ENCODE assay signal across 1 cellular context in the genomic region with DNA sequence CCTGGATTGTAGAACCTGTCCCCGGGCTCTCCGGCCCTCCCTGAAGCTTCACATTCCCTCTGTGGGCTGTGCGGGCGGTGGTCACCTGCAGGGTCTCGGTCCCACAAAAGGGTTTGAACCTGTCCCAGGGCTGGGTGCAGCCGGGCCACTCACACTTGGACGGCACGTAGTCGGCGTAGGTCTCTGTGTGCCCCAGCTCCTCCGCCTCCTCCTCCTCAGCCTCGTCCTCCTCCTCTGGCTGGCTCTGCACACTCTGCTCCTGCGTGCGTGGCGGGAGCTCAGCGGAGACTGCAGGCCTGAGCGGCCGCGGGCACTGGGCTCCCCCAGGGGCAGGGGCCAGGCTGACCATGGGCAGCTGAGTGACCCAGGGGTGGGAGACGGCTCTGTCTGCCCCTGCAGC.
TF ChIP-seq lines count a peak whose summit lies in the region.

No MANE protein-coding gene starts in this region.

TF ChIP-seq in WTC11, 78 proteins besides CTCF, POLR2A, EP300 and RAD21 (continued from another document):
- TF ChIP-seq ZBTB21 (CRISPR knock-in tag; IDR thresholded peaks at IDR 0.05; ENCODE audit: borderline replicate concordance): no peak
- TF ChIP-seq, protein P1, sequence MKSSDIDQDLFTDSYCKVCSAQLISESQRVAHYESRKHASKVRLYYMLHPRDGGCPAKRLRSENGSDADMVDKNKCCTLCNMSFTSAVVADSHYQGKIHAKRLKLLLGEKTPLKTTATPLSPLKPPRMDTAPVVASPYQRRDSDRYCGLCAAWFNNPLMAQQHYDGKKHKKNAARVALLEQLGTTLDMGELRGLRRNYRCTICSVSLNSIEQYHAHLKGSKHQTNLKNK (CRISPR knock-in tag; IDR thresholded peaks at IDR 0.05): no peak
- no peak for TF ChIP-seq KAT7 (CRISPR knock-in tag; IDR thresholded peaks at IDR 0.05; ENCODE audit: borderline replicate concordance)
- TF ChIP-seq FOXP1 (CRISPR knock-in tag; IDR thresholded peaks at IDR 0.05; ENCODE audit: borderline replicate concordance): no peak
- no peak for TF ChIP-seq TCF7 (CRISPR knock-in tag; IDR thresholded peaks at IDR 0.05; ENCODE audit: low read depth)
- TF ChIP-seq, protein P2, sequence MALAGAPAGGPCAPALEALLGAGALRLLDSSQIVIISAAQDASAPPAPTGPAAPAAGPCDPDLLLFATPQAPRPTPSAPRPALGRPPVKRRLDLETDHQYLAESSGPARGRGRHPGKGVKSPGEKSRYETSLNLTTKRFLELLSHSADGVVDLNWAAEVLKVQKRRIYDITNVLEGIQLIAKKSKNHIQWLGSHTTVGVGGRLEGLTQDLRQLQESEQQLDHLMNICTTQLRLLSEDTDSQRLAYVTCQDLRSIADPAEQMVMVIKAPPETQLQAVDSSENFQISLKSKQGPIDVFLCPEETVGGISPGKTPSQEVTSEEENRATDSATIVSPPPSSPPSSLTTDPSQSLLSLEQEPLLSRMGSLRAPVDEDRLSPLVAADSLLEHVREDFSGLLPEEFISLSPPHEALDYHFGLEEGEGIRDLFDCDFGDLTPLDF (CRISPR knock-in tag; IDR thresholded peaks at IDR 0.05): no peak
- TF ChIP-seq TEAD1 (CRISPR knock-in tag; IDR thresholded peaks at IDR 0.05): no peak
- TF ChIP-seq MXD4 (CRISPR knock-in tag; IDR thresholded peaks at IDR 0.05; ENCODE audit: borderline replicate concordance): no peak
- TF ChIP-seq ZNF121 (CRISPR knock-in tag; IDR thresholded peaks at IDR 0.05): no peak
- TF ChIP-seq, protein P3, sequence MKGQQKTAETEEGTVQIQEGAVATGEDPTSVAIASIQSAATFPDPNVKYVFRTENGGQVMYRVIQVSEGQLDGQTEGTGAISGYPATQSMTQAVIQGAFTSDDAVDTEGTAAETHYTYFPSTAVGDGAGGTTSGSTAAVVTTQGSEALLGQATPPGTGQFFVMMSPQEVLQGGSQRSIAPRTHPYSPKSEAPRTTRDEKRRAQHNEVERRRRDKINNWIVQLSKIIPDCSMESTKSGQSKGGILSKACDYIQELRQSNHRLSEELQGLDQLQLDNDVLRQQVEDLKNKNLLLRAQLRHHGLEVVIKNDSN (CRISPR knock-in tag; IDR thresholded peaks at IDR 0.05): no peak
- TF ChIP-seq, protein P4, sequence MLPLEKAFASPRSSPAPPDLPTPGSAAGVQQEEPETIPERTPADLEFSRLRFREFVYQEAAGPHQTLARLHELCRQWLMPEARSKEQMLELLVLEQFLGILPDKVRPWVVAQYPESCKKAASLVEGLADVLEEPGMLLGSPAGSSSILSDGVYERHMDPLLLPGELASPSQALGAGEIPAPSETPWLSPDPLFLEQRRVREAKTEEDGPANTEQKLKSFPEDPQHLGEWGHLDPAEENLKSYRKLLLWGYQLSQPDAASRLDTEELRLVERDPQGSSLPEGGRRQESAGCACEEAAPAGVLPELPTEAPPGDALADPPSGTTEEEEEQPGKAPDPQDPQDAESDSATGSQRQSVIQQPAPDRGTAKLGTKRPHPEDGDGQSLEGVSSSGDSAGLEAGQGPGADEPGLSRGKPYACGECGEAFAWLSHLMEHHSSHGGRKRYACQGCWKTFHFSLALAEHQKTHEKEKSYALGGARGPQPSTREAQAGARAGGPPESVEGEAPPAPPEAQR (CRISPR knock-in tag; IDR thresholded peaks at IDR 0.05): no peak
- TF ChIP-seq, protein P5, sequence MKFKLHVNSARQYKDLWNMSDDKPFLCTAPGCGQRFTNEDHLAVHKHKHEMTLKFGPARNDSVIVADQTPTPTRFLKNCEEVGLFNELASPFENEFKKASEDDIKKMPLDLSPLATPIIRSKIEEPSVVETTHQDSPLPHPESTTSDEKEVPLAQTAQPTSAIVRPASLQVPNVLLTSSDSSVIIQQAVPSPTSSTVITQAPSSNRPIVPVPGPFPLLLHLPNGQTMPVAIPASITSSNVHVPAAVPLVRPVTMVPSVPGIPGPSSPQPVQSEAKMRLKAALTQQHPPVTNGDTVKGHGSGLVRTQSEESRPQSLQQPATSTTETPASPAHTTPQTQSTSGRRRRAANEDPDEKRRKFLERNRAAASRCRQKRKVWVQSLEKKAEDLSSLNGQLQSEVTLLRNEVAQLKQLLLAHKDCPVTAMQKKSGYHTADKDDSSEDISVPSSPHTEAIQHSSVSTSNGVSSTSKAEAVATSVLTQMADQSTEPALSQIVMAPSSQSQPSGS (CRISPR knock-in tag; IDR thresholded peaks at IDR 0.05; ENCODE audit: borderline replicate concordance, low read depth): no peak
- TF ChIP-seq SMAD4 (CRISPR knock-in tag; IDR thresholded peaks at IDR 0.05): no peak
- TF ChIP-seq, protein P6, sequence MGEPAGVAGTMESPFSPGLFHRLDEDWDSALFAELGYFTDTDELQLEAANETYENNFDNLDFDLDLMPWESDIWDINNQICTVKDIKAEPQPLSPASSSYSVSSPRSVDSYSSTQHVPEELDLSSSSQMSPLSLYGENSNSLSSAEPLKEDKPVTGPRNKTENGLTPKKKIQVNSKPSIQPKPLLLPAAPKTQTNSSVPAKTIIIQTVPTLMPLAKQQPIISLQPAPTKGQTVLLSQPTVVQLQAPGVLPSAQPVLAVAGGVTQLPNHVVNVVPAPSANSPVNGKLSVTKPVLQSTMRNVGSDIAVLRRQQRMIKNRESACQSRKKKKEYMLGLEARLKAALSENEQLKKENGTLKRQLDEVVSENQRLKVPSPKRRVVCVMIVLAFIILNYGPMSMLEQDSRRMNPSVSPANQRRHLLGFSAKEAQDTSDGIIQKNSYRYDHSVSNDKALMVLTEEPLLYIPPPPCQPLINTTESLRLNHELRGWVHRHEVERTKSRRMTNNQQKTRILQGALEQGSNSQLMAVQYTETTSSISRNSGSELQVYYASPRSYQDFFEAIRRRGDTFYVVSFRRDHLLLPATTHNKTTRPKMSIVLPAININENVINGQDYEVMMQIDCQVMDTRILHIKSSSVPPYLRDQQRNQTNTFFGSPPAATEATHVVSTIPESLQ (CRISPR knock-in tag; IDR thresholded peaks at IDR 0.05): no peak
